16 cellular contexts compared by ENCODE assay signal in the genomic region with DNA sequence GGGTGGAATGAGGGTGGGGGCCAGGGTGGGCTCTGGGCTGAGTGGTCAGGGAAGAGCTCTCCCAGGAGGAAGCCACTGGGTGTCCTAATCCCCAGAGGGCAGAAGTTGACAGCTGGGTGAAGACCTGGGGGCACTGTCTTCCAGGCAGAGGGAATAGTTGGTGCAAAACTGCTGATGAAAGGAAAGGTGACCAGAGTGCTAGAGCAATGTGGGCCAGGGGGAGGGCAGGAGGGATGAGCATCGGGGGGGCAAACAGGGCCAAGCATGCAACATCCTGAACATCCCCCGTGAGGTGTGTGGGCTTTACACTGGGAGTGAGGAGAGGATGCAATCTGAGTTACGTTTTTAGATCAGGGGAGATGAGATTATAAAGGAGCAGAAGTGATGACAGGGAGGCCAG.
"Had no signal": no experiment of that assay in that cellular context is flagged by ENCODE, and none has a peak within 500 bp of the region (broad histone marks: within the 10 kb centered on the region; RNA-seq: fewer than 3 reads in every experiment).

No MANE protein-coding gene starts in this region.

- H3K4me3 ChIP-seq: dorsolateral prefrontal cortex, tibial artery, uterus had no signal

- H3K9me3 ChIP-seq: tibial artery, uterus had no signal

- ATAC-seq: esophagus mucosa, left ventricle myocardium superior had no signal

- H3K4me1 ChIP-seq: uterus had no signal

- H3K27me3 ChIP-seq: dorsolateral prefrontal cortex, tibial artery, uterus had no signal

- DNase-seq: activated B cell treated with CpG ODN at 0.5 μM for 24 hours; activated CD4-positive, alpha-beta T cell treated with anti-CD3 and anti-CD28 coated beads for 48 hours; activated naive CD4-positive, alpha-beta T cell treated with Interleukin-2 at 50 U/mL for 16 hours; activated T-cell treated with anti-CD3 and anti-CD28 coated beads for 4 hours; left ventricle myocardium superior; mesenchymal stem cell; stimulated activated CD4-positive, alpha-beta T cell treated with anti-CD3 and anti-CD28 coated beads, Interleukin-15, amount 100 ng/mL, for 24 hours; stimulated activated CD4-positive, alpha-beta T cell treated with anti-CD3 and anti-CD28 coated beads, Interleukin-4, amount 100 ng/mL, for 1 hour; stimulated activated naive CD4-positive, alpha-beta T cell; tibial artery; uterus had no signal

- H3K36me3 ChIP-seq: tibial artery, uterus had no signal

- H3K27ac Mint-ChIP-seq: activated B cell treated with CpG ODN at 0.5 μM for 24 hours; T-helper 2 cell treated with Interferon-gamma antibody and Interleukin-4, amounts not matched to agents 5 μg/mL and 100 μg/mL, for 36 hours had no signal

- H3K27ac ChIP-seq: dorsolateral prefrontal cortex, tibial artery, uterus had no signal

- H3K4me3 Mint-ChIP-seq: activated B cell treated with CpG ODN at 0.5 μM for 24 hours; T-helper 2 cell treated with Interferon-gamma antibody and Interleukin-4, amounts not matched to agents 5 μg/mL and 100 μg/mL, for 36 hours had no signal

- H3K9me3 Mint-ChIP-seq: activated B cell treated with CpG ODN at 0.5 μM for 24 hours; T-helper 2 cell treated with Interferon-gamma antibody and Interleukin-4, amounts not matched to agents 5 μg/mL and 100 μg/mL, for 36 hours had no signal

- FAIRE-seq: endometrium, keratinocyte had no signal

- H3K27me3 Mint-ChIP-seq: activated B cell treated with CpG ODN at 0.5 μM for 24 hours had no signal
